Comparison of ENCODE assay signal across 16 cellular contexts in genomic region chr10:77841711-77842375, GRCh38.
"Had no signal": no experiment of that assay in that cellular context is flagged by ENCODE, and none has a peak within 500 bp of the region (broad histone marks: within the 10 kb centered on the region; RNA-seq: fewer than 3 reads in every experiment).

No MANE protein-coding gene starts in this region.

- H3K4me3 ChIP-seq: pancreas, tibial nerve had no signal

- H3K9me3 ChIP-seq: neutrophil, pancreas, tibial nerve had no signal

- H3K27me3 ChIP-seq: foreskin keratinocyte, neutrophil, pancreas, tibial nerve had no signal

- H3K36me3 Mint-ChIP-seq: activated naive CD4-positive, alpha-beta T cell treated with anti-CD3 and anti-CD28 coated beads, Interleukin-2, amount 50 U/mL, for 72 hours; naive thymus-derived CD8-positive, alpha-beta T cell had no signal

- H3K9me3 Mint-ChIP-seq: activated naive CD4-positive, alpha-beta T cell treated with anti-CD3 and anti-CD28 coated beads, Interleukin-2, amount 50 U/mL, for 72 hours; endodermal cell; naive thymus-derived CD8-positive, alpha-beta T cell had no signal

- H3K36me3 ChIP-seq: neutrophil had no signal

- FAIRE-seq: pancreas had no signal

- H3K27ac ChIP-seq: foreskin keratinocyte, neutrophil, pancreas, tibial nerve, VCaP had no signal

- H3K27ac Mint-ChIP-seq: endodermal cell had no signal

- DNase-seq: activated CD4-positive, alpha-beta T cell treated with anti-CD3 and anti-CD28 coated beads for 1 hour; activated CD8-positive, alpha-beta memory T cell treated with anti-CD3 and anti-CD28 coated beads for 24 hours; activated CD8-positive, alpha-beta memory T cell treated with anti-CD3 and anti-CD28 coated beads, Interleukin-2, amount 50 U/mL, for 48 hours; activated gamma-delta T cell treated with Interleukin-2 at 50 U/mL for 16 hours; activated T-cell treated with anti-CD3 and anti-CD28 coated beads, Interleukin-2, amount 50 U/mL, for 48 hours; endodermal cell; foreskin keratinocyte; naive thymus-derived CD8-positive, alpha-beta T cell; pancreas; stimulated activated CD4-positive, alpha-beta T cell treated with anti-CD3 and anti-CD28 coated beads, Interleukin-2, amount 100 ng/mL, for 24 hours; stimulated activated naive CD4-positive, alpha-beta T cell treated with Interleukin-2 at 50 U/mL for 16 hours; T-helper 2 cell had no signal

- ATAC-seq: activated naive CD4-positive, alpha-beta T cell treated with anti-CD3 and anti-CD28 coated beads, Interleukin-2, amount 50 U/mL, for 72 hours; foreskin keratinocyte; naive thymus-derived CD8-positive, alpha-beta T cell; pancreas had no signal

- H3K4me3 Mint-ChIP-seq: endodermal cell; naive thymus-derived CD8-positive, alpha-beta T cell had no signal
